7 cellular contexts compared by ENCODE assay signal in the genomic region with DNA sequence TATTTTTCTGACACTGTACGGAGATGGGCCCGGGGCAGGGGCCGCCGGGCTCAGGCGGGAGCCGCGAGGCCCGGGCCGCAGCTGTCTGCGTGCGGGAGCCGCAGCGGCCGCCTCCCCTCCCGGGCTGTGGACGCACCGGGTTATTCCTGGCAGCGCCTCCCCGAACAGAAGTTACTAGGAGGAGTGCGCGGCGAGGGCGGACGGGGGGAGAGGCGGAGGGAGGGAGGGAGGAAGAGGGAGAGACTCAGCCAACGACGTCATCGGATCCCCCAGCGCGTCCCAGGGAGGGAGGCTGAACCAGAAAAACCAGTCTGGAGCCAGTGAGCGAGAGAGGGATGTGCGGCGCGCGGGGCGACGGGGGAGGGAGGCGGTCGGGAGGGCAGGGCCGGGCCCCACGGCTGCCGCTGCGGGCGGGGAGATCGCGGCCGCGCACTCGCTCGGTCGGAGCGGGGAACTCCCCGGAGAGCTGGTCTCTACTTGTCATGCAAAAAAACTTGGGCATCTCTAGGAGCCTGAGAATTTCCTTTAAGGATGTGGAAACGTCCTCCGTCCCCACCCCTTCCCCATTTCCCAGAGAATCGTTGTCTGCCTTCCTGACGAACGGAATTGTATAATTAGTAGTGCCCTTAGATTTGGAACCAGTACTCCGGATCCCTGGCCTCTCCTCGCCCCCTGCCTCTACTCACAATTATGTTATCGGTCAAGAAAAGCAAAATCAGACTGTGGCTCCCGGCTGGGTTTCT. TPM values are rescaled to one million over a fixed set of nuclear protein-coding genes. Genes with fewer than 3 reads are reported as not detected.
DNase-seq lines count a peak whose midpoint lies in the region; ATAC-seq and TF ChIP-seq lines count a peak whose summit lies in the region.

No MANE protein-coding gene starts in this region.

- H3K36me3 Mint-ChIP-seq in chondrocyte (ENCODE audit: low read depth), result peaks cover 1% of the 10 kb centered on the region

- no peak for TF ChIP-seq CTCF in chondrocyte (IDR thresholded peaks at IDR 0.05)

- DNase-seq in NCI-H2227 (lab: John Stamatoyannopoulos, UW; ENCODE audit: unreplicated experiment) (peak; percentile 91), chondrocyte (ENCODE audit: low spot score) (peak; percentile 96), kidney glomerular epithelial cell (lab: John Stamatoyannopoulos, UW) (peak; percentile 95)
- peak; percentile 94 for DNase-seq in activated CD4-positive, alpha-beta T cell treated with anti-CD3 and anti-CD28 coated beads for 4 hours
- DNase-seq in stimulated activated CD4-positive, alpha-beta T cell treated with anti-CD3 and anti-CD28 coated beads, Interleukin-15, amount 100 ng/mL, for 1 hour (ENCODE audit: low read depth in 1 of 2, low spot score in 1 of 2), result peak; percentile 80 to 83

- H3K9me3 Mint-ChIP-seq in chondrocyte (ENCODE audit: low read depth), result no peaks in the 10 kb centered on the region

- H3K4me1 Mint-ChIP-seq in chondrocyte (ENCODE audit: low read depth), result peaks cover 32% of the 10 kb centered on the region

- peak overlapping the region; percentile 88 for H3K4me3 Mint-ChIP-seq in chondrocyte (ENCODE audit: unreplicated experiment)

- H3K27me3 Mint-ChIP-seq in chondrocyte (ENCODE audit: low read depth), result no peaks in the 10 kb centered on the region

- peak overlapping the region; percentile 88 for H3K27ac Mint-ChIP-seq in chondrocyte (ENCODE audit: unreplicated experiment)

- ATAC-seq in GM18517 (IDR thresholded peaks at IDR 0.05; ENCODE audit: unreplicated experiment) (peak; percentile 14), HG03066 (IDR thresholded peaks at IDR 0.05; ENCODE audit: low read depth, unreplicated experiment) (peak; percentile 21)

RNA-seq across cellular contexts. Expression of a gene that starts 1.4 kb away (rescaled TPM):
- 11.7 to 18.2 TPM (median 13.9 TPM) in 3 replicates for total RNA-seq in chondrocyte

Comparison
In these comparisons a context has a peak if more than half of its experiments do, and no peak if none do; other contexts are left out.
1. Peak in every context shown above with its lines: DNase-seq and ATAC-seq.